13 cellular contexts compared by ENCODE assay signal in genomic region chr9:93587651-93588347, GRCh38. TPM values are rescaled to one million over a fixed set of nuclear protein-coding genes. Genes with fewer than 3 reads are reported as not detected.
DNase-seq lines count a peak whose midpoint lies in the region; ATAC-seq and TF ChIP-seq lines count a peak whose summit lies in the region.
"Had no signal": no experiment of that assay in that cellular context is flagged by ENCODE, and none has a peak within 500 bp of the region (broad histone marks: within the 10 kb centered on the region; RNA-seq: fewer than 3 reads in every experiment).

No MANE protein-coding gene starts in this region.

- in situ Hi-C loops in G401 (cut with HindIII; ENCODE audit: low sequenced_read_pairs), result no loop called here

- TF ChIP-seq CTCF in adrenal gland (IDR thresholded peaks at IDR 0.05), result peak in 2 of 6 experiments; percentile 13 to 31
- peak in 6 of 9 donors; percentile 13 to 30 (median 20) for TF ChIP-seq CTCF in heart right ventricle (IDR thresholded peaks at IDR 0.05)
- peak; percentile 48 for TF ChIP-seq CTCF in progenitor cell of endocrine pancreas (IDR thresholded peaks at IDR 0.05; ENCODE audit: unreplicated experiment)

- H3K4me1 Mint-ChIP-seq in progenitor cell of endocrine pancreas (ENCODE audit: low read depth), result peaks cover 31% of the 10 kb centered on the region

- H3K27ac ChIP-seq in adrenal gland, result no peak overlapping the region
- H3K27ac ChIP-seq in heart right ventricle, result no peak overlapping the region
- H3K27ac ChIP-seq: colonic mucosa had no signal

- peak overlapping the region; percentile 92 for H3K27ac Mint-ChIP-seq in progenitor cell of endocrine pancreas
- H3K27ac Mint-ChIP-seq: activated T-helper 1 cell treated with anti-CD3 and anti-CD28 coated beads, Interleukin-12 subunit alpha, Interleukin-12 subunit beta, Interleukin-2, Interleukin-4 antibody, amounts not matched to agents 30 ng/mL and 10 ng/mL and 1 ng/mL, durations not matched to agents 14 hours and 24 hours and 36 hours; IgD-negative memory B cell had no signal

- peaks cover 4% of the 10 kb centered on the region for H3K9me3 Mint-ChIP-seq in progenitor cell of endocrine pancreas (ENCODE audit: low read depth)

- H3K4me1 ChIP-seq in adrenal gland (replicated peaks in 1 of 2) (peaks cover 6 to 30% of the 10 kb centered on the region in 2 donors), heart right ventricle (peaks cover 16 to 79% (median 52%) of the 10 kb centered on the region in 9 donors)

- H3K9me3 ChIP-seq in adrenal gland (replicated peaks in 1 of 3) (no peaks in the 10 kb centered on the region), heart right ventricle (peaks cover 0 to 11% (median 0%) of the 10 kb centered on the region in 11 donors)
- H3K9me3 ChIP-seq: colonic mucosa had no signal

- H3K27me3 ChIP-seq in adrenal gland (no peaks in the 10 kb centered on the region), heart right ventricle (no peaks in the 10 kb centered on the region)
- H3K27me3 ChIP-seq: colonic mucosa had no signal

- no peaks in the 10 kb centered on the region for H3K27me3 Mint-ChIP-seq in progenitor cell of endocrine pancreas
- H3K27me3 Mint-ChIP-seq: IgD-negative memory B cell had no signal

- no peaks in the 10 kb centered on the region for H3K36me3 ChIP-seq in adrenal gland (replicated peaks in 1 of 2)
- H3K36me3 ChIP-seq in heart right ventricle, result no peaks in the 10 kb centered on the region
- H3K36me3 ChIP-seq: colonic mucosa had no signal

- H3K4me3 Mint-ChIP-seq in progenitor cell of endocrine pancreas (ENCODE audit: low read depth), result no peak overlapping the region
- H3K4me3 Mint-ChIP-seq: activated T-helper 1 cell treated with anti-CD3 and anti-CD28 coated beads, Interleukin-12 subunit alpha, Interleukin-12 subunit beta, Interleukin-2, Interleukin-4 antibody, amounts not matched to agents 30 ng/mL and 10 ng/mL and 1 ng/mL, durations not matched to agents 14 hours and 24 hours and 36 hours had no signal

- H3K4me3 ChIP-seq in adrenal gland (no peak overlapping the region), heart right ventricle (no peak overlapping the region)
- H3K4me3 ChIP-seq: colonic mucosa had no signal

- intact Hi-C loops in adrenal gland (cut with DNase I), result no loop called here
- intact Hi-C loops in heart right ventricle (cut with DNase I), result no loop called here

- ATAC-seq in heart right ventricle, result peak in 4 of 8 donors; percentile 19 to 26 (median 24)

- H3K36me3 Mint-ChIP-seq in progenitor cell of endocrine pancreas (ENCODE audit: insufficient read depth), result peaks cover 4% of the 10 kb centered on the region

- no peak for TF ChIP-seq POLR2A in adrenal gland (IDR thresholded peaks at IDR 0.05)

- DNase-seq in G401 (ENCODE audit: low spot score) (peak; percentile 30), adrenal gland (peak in 4 of 7 donors; percentile 14 to 55 (median 23)), heart right ventricle (no peak), progenitor cell of endocrine pancreas (ENCODE audit: low spot score, unreplicated experiment) (no peak), glomerular visceral epithelial cell (ENCODE audit: extremely low spot score) (no peak)
- DNase-seq in stimulated activated naive CD4-positive, alpha-beta T cell treated with Interleukin-2 at 50 U/mL for 16 hours (lab: John Stamatoyannopoulos, UW), result no peak
- no peak for DNase-seq in stimulated activated CD4-positive, alpha-beta T cell treated with anti-CD3 and anti-CD28 coated beads, Interleukin-2, amount 100 ng/mL, for 24 hours
- no peak for DNase-seq in central memory CD4-positive, alpha-beta T cell
- DNase-seq: colonic mucosa, DMS79, NCI-H2029 had no signal

- WGBS in adrenal gland, 4 donors, result 91 to 100% (median 93%) methylated on average over 3 to 11 of the region's 11 CpGs
- 90% methylated on average over 11 of the region's 11 CpGs for WGBS in heart right ventricle, 2 donors

RNA-seq across cellular contexts. Expression of gene PHF2, which starts 11.4 kb away (rescaled TPM):
- 6.3 and 8.1 TPM in 2 replicates for total RNA-seq in G401 (2014; rRNA removed; shearing (Covaris generic))
- total RNA-seq in adrenal gland (10 to 100 TPM; 14.5 to 27.2 (median 22.0) TPM), heart right ventricle (10 to 100 TPM; 20.4 to 28.0 (median 23.0) TPM), progenitor cell of endocrine pancreas (36.5 and 37.1 TPM in 2 replicates)
- polyA plus RNA-seq in adrenal gland (10 to 100 TPM; 11.5 to 37.6 (median 26.1) TPM), heart right ventricle (10 to 100 TPM; 13.9 to 31.3 TPM)

Comparison
In these comparisons a context has a peak if more than half of its experiments do, and no peak if none do; other contexts are left out.
1. DNase-seq: peak in G401 (single experiment) and adrenal gland (4 of 7); none in heart right ventricle (0 of 2), progenitor cell of endocrine pancreas (single experiment), stimulated activated naive CD4-positive, alpha-beta T cell treated with Interleukin-2 at 50 U/mL for 16 hours (single experiment), stimulated activated CD4-positive, alpha-beta T cell treated with anti-CD3 and anti-CD28 coated beads, Interleukin-2, amount 100 ng/mL, for 24 hours (0 of 2), central memory CD4-positive, alpha-beta T cell (single experiment) and glomerular visceral epithelial cell (single experiment).